In genomic region chr5:149415245-149415967, GRCh38 we compare ENCODE assay signal across 17 cellular contexts. TPM values are rescaled to one million over a fixed set of nuclear protein-coding genes. Genes with fewer than 3 reads are reported as not detected.
A peak's percentile ranks its signal among the peaks of the same experiment; 100 is the strongest.
DNase-seq lines count a peak whose midpoint lies in the region; ATAC-seq and TF ChIP-seq lines count a peak whose summit lies in the region.
"Had no signal": no experiment of that assay in that cellular context is flagged by ENCODE, and none has a peak within 500 bp of the region (broad histone marks: within the 10 kb centered on the region; RNA-seq: fewer than 3 reads in every experiment).

No MANE protein-coding gene starts in this region.

- H3K36me3 Mint-ChIP-seq in HFFc6 (ENCODE audit: low read depth), result peaks cover 50% of the 10 kb centered on the region
- no peaks in the 10 kb centered on the region for H3K36me3 Mint-ChIP-seq in activated T-helper 1 cell treated with anti-CD3 and anti-CD28 coated beads, Interleukin-12 subunit alpha, Interleukin-12 subunit beta, Interleukin-2, Interleukin-4 antibody, amounts not matched to agents 30 ng/mL and 10 ng/mL and 1 ng/mL, durations not matched to agents 14 hours and 24 hours and 36 hours (ENCODE audit: low read depth)

- peak overlapping the region in 1 of 2 donors; percentile 12 for H3K9ac ChIP-seq in mucosa of rectum (ENCODE audit: low read depth in 1 of 2, low read length in 2 of 2)

- DNase-seq in HFFc6 (no peak), coronary artery (ENCODE audit: low spot score) (no peak), suprapubic skin (ENCODE audit: low spot score in 2 of 2) (no peak), iPS-NIHi7 (ENCODE audit: extremely low spot score) (no peak)
- no peak for DNase-seq in activated T-helper 1 cell treated with anti-CD3 and anti-CD28 coated beads, Interleukin-12 subunit alpha, Interleukin-12 subunit beta, Interleukin-2, Interleukin-4 antibody, amounts not matched to agents 30 ng/mL and 10 ng/mL and 1 ng/mL, durations not matched to agents 14 hours and 24 hours and 36 hours (ENCODE audit: low spot score)
- DNase-seq: activated T-cell treated with anti-CD3 and anti-CD28 coated beads, Interleukin-2, amount 50 U/mL, for 24 hours; adrenal gland; C1 segment of cervical spinal cord; left colon; NCI-H1105 treated with DMSO at 0.1 percent for 48 hours had no signal

- no peak for TF ChIP-seq CTCF in HFFc6 (IDR thresholded peaks at IDR 0.05)
- no peak for TF ChIP-seq CTCF in coronary artery (IDR thresholded peaks at IDR 0.05)
- TF ChIP-seq CTCF in suprapubic skin (IDR thresholded peaks at IDR 0.05), result no peak

- H3K9me3 Mint-ChIP-seq in HFFc6, result no peaks in the 10 kb centered on the region
- H3K9me3 Mint-ChIP-seq in activated T-helper 1 cell treated with anti-CD3 and anti-CD28 coated beads, Interleukin-12 subunit alpha, Interleukin-12 subunit beta, Interleukin-2, Interleukin-4 antibody, amounts not matched to agents 30 ng/mL and 10 ng/mL and 1 ng/mL, durations not matched to agents 14 hours and 24 hours and 36 hours, result no peaks in the 10 kb centered on the region
- H3K9me3 Mint-ChIP-seq: activated T-cell treated with anti-CD3 and anti-CD28 coated beads, Interleukin-2, amount 50 U/mL, for 24 hours; neural crest cell had no signal

- H3K27me3 ChIP-seq in mucosa of rectum (ENCODE audit: control insufficient read depth in 2 of 2, insufficient read depth in 2 of 2, low read length in 2 of 2), result no peaks in the 10 kb centered on the region
- H3K27me3 ChIP-seq in suprapubic skin, result no peaks in the 10 kb centered on the region
- H3K27me3 ChIP-seq: adrenal gland had no signal

- H3K27ac ChIP-seq in coronary artery (peak overlapping the region; percentile 94 to 95), mucosa of rectum (ENCODE audit: low read depth in 2 of 2, low read length in 2 of 2) (peak overlapping the region; percentile 74 to 77), suprapubic skin (peak overlapping the region; percentile 5)

- H3K4me3 ChIP-seq in coronary artery, result peak overlapping the region; percentile 85
- H3K4me3 ChIP-seq in mucosa of rectum (ENCODE audit: low read length in 2 of 2), result peak overlapping the region in 1 of 2 donors; percentile 5
- no peak overlapping the region for H3K4me3 ChIP-seq in suprapubic skin
- H3K4me3 ChIP-seq: adrenal gland had no signal

- H3K4me3 Mint-ChIP-seq in HFFc6, result peak overlapping the region; percentile 69; the same call in 1 of the 2 replicates
- H3K4me3 Mint-ChIP-seq in activated T-helper 1 cell treated with anti-CD3 and anti-CD28 coated beads, Interleukin-12 subunit alpha, Interleukin-12 subunit beta, Interleukin-2, Interleukin-4 antibody, amounts not matched to agents 30 ng/mL and 10 ng/mL and 1 ng/mL, durations not matched to agents 14 hours and 24 hours and 36 hours, result no peak overlapping the region
- H3K4me3 Mint-ChIP-seq: activated T-cell treated with anti-CD3 and anti-CD28 coated beads, Interleukin-2, amount 50 U/mL, for 24 hours; neural crest cell had no signal

- intact Hi-C loops in activated T-helper 1 cell treated with anti-CD3 and anti-CD28 coated beads, Interleukin-12 subunit alpha, Interleukin-12 subunit beta, Interleukin-2, Interleukin-4 antibody, amounts not matched to agents 30 ng/mL and 10 ng/mL and 1 ng/mL, durations not matched to agents 14 hours and 24 hours and 36 hours (cut with micrococcal nuclease), result no loop called here

- TF ChIP-seq EP300 in suprapubic skin (IDR thresholded peaks at IDR 0.05), result no peak

- H3K4me1 Mint-ChIP-seq in HFFc6 (ENCODE audit: low read depth), result peaks cover 96% of the 10 kb centered on the region
- H3K4me1 Mint-ChIP-seq in activated T-helper 1 cell treated with anti-CD3 and anti-CD28 coated beads, Interleukin-12 subunit alpha, Interleukin-12 subunit beta, Interleukin-2, Interleukin-4 antibody, amounts not matched to agents 30 ng/mL and 10 ng/mL and 1 ng/mL, durations not matched to agents 14 hours and 24 hours and 36 hours (ENCODE audit: low read depth), result no peaks in the 10 kb centered on the region

- H3K36me3 ChIP-seq in mucosa of rectum (ENCODE audit: control insufficient read depth in 2 of 2, insufficient read depth in 2 of 2, low read length in 2 of 2) (peaks cover under 1 to 3% of the 10 kb centered on the region in 2 donors), suprapubic skin (no peaks in the 10 kb centered on the region)
- H3K36me3 ChIP-seq: adrenal gland had no signal

- 85% methylated on average over 8 of the region's 8 CpGs for WGBS in suprapubic skin

- H3K27me3 Mint-ChIP-seq in HFFc6 (ENCODE audit: insufficient read depth), result peaks cover 3% of the 10 kb centered on the region; the same call in 1 of the 2 replicates
- peaks cover 8% of the 10 kb centered on the region for H3K27me3 Mint-ChIP-seq in activated T-helper 1 cell treated with anti-CD3 and anti-CD28 coated beads, Interleukin-12 subunit alpha, Interleukin-12 subunit beta, Interleukin-2, Interleukin-4 antibody, amounts not matched to agents 30 ng/mL and 10 ng/mL and 1 ng/mL, durations not matched to agents 14 hours and 24 hours and 36 hours (ENCODE audit: insufficient read depth)
- H3K27me3 Mint-ChIP-seq: activated T-cell treated with anti-CD3 and anti-CD28 coated beads, Interleukin-2, amount 50 U/mL, for 24 hours had no signal

- peak overlapping the region; percentile 86 for H3K27ac Mint-ChIP-seq in HFFc6
- no peak overlapping the region for H3K27ac Mint-ChIP-seq in activated T-helper 1 cell treated with anti-CD3 and anti-CD28 coated beads, Interleukin-12 subunit alpha, Interleukin-12 subunit beta, Interleukin-2, Interleukin-4 antibody, amounts not matched to agents 30 ng/mL and 10 ng/mL and 1 ng/mL, durations not matched to agents 14 hours and 24 hours and 36 hours
- H3K27ac Mint-ChIP-seq: activated T-cell treated with anti-CD3 and anti-CD28 coated beads, Interleukin-2, amount 50 U/mL, for 24 hours had no signal

- ATAC-seq in activated CD4-positive, CD25-positive, alpha-beta regulatory T cell treated with anti-CD3 and anti-CD28 coated beads, Interleukin-2, amount 50 U/mL, for 24 hours, result no peak
- ATAC-seq in GM21390 (IDR thresholded peaks at IDR 0.05; ENCODE audit: unreplicated experiment), result no peak
- ATAC-seq: left colon had no signal

- peaks cover 5 to 14% of the 10 kb centered on the region in 2 donors for H3K4me1 ChIP-seq in mucosa of rectum (ENCODE audit: control insufficient read depth in 2 of 2, insufficient read depth in 2 of 2, low read length in 2 of 2)
- H3K4me1 ChIP-seq in suprapubic skin, result peaks cover 18% of the 10 kb centered on the region

- TF ChIP-seq POLR2A in suprapubic skin (IDR thresholded peaks at IDR 0.05), result no peak

- H3K9me3 ChIP-seq in mucosa of rectum (ENCODE audit: control insufficient read depth in 2 of 2, low read length in 2 of 2), result no peaks in the 10 kb centered on the region
- H3K9me3 ChIP-seq in suprapubic skin, result no peaks in the 10 kb centered on the region
- H3K9me3 ChIP-seq: adrenal gland had no signal

RNA-seq across cellular contexts. Expression of gene IL17B, which starts 36.3 kb away (rescaled TPM):
- under 1 TPM; 0.50 to 0.85 (median 0.76) TPM for total RNA-seq in HFFc6 (2021; fragmentation: NEBNext Ultra II Directional; extraction: Animal tissue kit (Norgen Biotek cat#: 25700))
- total RNA-seq in suprapubic skin, result not detected
- not detected in 2 replicates for total RNA-seq in activated T-helper 1 cell treated with anti-CD3 and anti-CD28 coated beads, Interleukin-12 subunit alpha, Interleukin-12 subunit beta, Interleukin-2, Interleukin-4 antibody, amounts not matched to agents 30 ng/mL and 10 ng/mL and 1 ng/mL, durations not matched to agents 14 hours and 24 hours and 36 hours
- total RNA-seq: Daoy; NCI-H460; neural crest cell; T-helper 1 cell treated with Interleukin-12 subunit alpha and Interleukin-12 subunit beta and Interleukin-4 antibody, amounts not matched to agents 30 ng/mL and 1 ng/mL, for 36 hours had no signal

RNA-seq across cellular contexts. Expression of gene PCYOX1L, which starts 57.6 kb away (rescaled TPM):
- 10 to 100 TPM in 5 of 6 experiments, 1 to 10 TPM in 1; 9.8 to 13.5 (median 11.0) TPM for total RNA-seq in HFFc6 (2021; fragmentation: NEBNext Ultra II Directional; extraction: Animal tissue kit (Norgen Biotek cat#: 25700))
- total RNA-seq in suprapubic skin, result 10 to 100 TPM in 1 of 4 donors, 1 to 10 TPM in 3; 4.5 to 11.8 (median 5.8) TPM
- total RNA-seq in activated T-helper 1 cell treated with anti-CD3 and anti-CD28 coated beads, Interleukin-12 subunit alpha, Interleukin-12 subunit beta, Interleukin-2, Interleukin-4 antibody, amounts not matched to agents 30 ng/mL and 10 ng/mL and 1 ng/mL, durations not matched to agents 14 hours and 24 hours and 36 hours, result 21.9 and 23.4 TPM in 2 replicates

Comparison
In these comparisons a context has a peak if more than half of its experiments do, and no peak if none do; other contexts are left out.
1. H3K27ac ChIP-seq: peak in every context shown above with its lines; median percentile 94 in coronary artery; 76 in mucosa of rectum; 5 in suprapubic skin.